ENCODE assay signal across 1 cellular context in the genomic region with DNA sequence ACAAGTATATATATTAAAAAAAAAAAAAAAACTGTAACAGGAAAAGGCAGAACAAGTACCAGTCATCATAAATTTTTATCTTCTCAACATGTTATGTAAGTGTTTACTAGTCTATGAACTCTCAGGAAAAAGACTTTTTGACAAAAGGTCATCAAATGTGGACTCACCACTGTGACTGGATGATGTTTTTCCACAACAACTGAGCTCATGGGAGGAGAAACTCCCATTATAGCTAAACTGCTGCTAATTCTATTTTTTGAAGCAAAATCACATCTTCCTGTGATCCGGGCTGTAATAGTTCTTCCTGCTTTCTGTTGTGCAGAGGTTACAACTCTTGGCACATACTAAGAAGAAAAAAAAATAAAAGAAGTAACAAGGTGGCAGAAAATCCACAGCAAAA.
TF ChIP-seq lines count a peak whose summit lies in the region.

No MANE protein-coding gene starts in this region.

TF ChIP-seq in endothelial cell of umbilical vein, 7 proteins besides CTCF, POLR2A, EP300 and RAD21:
- no peak for TF ChIP-seq POLR2AphosphoS5 (IDR thresholded peaks at IDR 0.05; ENCODE audit: insufficient read depth, low read depth, low read length)
- TF ChIP-seq EZH2 (IDR thresholded peaks at IDR 0.05; ENCODE audit: borderline replicate concordance, low read depth, low read length, severe bottlenecking): no peak
- TF ChIP-seq GATA2 (IDR thresholded peaks at IDR 0.05; ENCODE audit: insufficient read depth, insufficient read length, low read depth, low read length): no peak
- no peak for TF ChIP-seq MYC (IDR thresholded peaks at IDR 0.05; ENCODE audit: low read depth, low read length)
- TF ChIP-seq FOS (IDR thresholded peaks at IDR 0.05; ENCODE audit: borderline replicate concordance, insufficient read depth, low read length): no peak
- TF ChIP-seq, protein P1, sequence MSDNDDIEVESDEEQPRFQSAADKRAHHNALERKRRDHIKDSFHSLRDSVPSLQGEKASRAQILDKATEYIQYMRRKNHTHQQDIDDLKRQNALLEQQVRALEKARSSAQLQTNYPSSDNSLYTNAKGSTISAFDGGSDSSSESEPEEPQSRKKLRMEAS (IDR thresholded peaks at IDR 0.05; ENCODE audit: insufficient read depth, insufficient read length): no peak
- no peak for TF ChIP-seq JUN (IDR thresholded peaks at IDR 0.05; ENCODE audit: borderline replicate concordance, insufficient read depth, insufficient read length, low read depth)
